ENCODE assay signal across 21 cellular contexts in the genomic region with DNA sequence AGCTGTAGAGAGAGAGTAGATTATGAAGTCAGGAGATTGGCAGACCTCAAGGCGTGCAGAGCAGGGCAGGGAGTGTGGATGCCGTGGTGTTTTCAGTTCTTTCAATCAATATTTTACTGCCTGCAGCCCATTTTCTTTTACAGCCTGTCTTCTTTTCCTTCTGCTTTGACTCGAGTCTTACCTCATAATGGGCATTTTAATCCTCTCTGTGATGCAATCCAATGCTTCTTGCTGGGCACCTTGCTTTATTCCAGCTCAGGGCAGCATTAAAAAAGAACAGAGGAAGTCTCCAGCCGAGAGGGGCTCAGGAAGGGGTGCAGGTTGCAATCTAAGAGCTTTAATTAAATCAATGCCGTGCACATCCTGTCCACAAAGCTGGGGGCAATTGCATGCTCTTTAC.
DNase-seq lines count a peak whose midpoint lies in the region; ATAC-seq, FAIRE-seq and TF ChIP-seq lines count a peak whose summit lies in the region.
"Had no signal": no experiment of that assay in that cellular context is flagged by ENCODE, and none has a peak within 500 bp of the region (broad histone marks: within the 10 kb centered on the region; RNA-seq: fewer than 3 reads in every experiment).

No MANE protein-coding gene starts in this region.

- H4K8ac ChIP-seq in H1 (ENCODE audit: extremely low read depth, insufficient read depth, low read length): no peak overlapping the region

- no TSS peak for BruUV-seq in A673 (replicated peaks; lab: Mats Ljungman, UMichigan)

- no peaks in the 10 kb centered on the region for H4K20me1 ChIP-seq in H1 (replicated peaks in 1 of 2; ENCODE audit: control insufficient read depth in 1 of 2, insufficient read depth in 2 of 2, low read length in 2 of 2)

- no peak overlapping the region for H2AK5ac ChIP-seq in H1 (ENCODE audit: low read depth, low read length)

- intact Hi-C loops in A673 (cut with micrococcal nuclease; ENCODE audit: unreplicated experiment) (no loop called here), stomach (cut with DNase I; ENCODE audit: low total_unique reads) (no loop called here)

- CTCF ChIA-PET in A673 (lab: Charles Lee): no interaction called here
- CTCF ChIA-PET in HEK293 (lab: Yijun Ruan, JAX): no interaction called here
- CTCF ChIA-PET in H1 (lab: Charles Lee; ENCODE audit: partially characterized antibody): interaction anchor here (0.8 to 1.1 kb wide), 2 partner anchors 13 to 38 kb away, joined by 3 to 4 read pairs; no protein-coding TSS in a partner anchor

- TF ChIP-seq CTCF in A673 (conservative IDR thresholded peaks at IDR 0.05; ENCODE audit: low read depth, low read length) (no peak), HEK293 (tag by site-specific recombination; IDR thresholded peaks at IDR 0.05) (no peak), H1 (IDR thresholded peaks at IDR 0.05; ENCODE audit: control extremely low read depth in 1 of 3, insufficient read depth in 1 of 3, low read depth in 1 of 3, low read length in 3 of 3) (no peak), stomach (IDR thresholded peaks at IDR 0.05) (no peak)

- no peak overlapping the region; the same call in 1 of the 2 replicates for H2BK5ac ChIP-seq in H1 (ENCODE audit: low read depth, low read length)

- no peak overlapping the region for H4K91ac ChIP-seq in H1 (replicated peaks; ENCODE audit: insufficient read length, low read length)

- FAIRE-seq in H1 (lab: Jason Lieb, UNC): no peak
- FAIRE-seq: GM12878, RCC 7860 had no signal

- no peak overlapping the region for H3K23ac ChIP-seq in H1 (ENCODE audit: insufficient read length)

- no peak for TF ChIP-seq RAD21 in H1 (IDR thresholded peaks at IDR 0.05 in 1 of 2, conservative IDR thresholded peaks at IDR 0.05 in 1 of 2; ENCODE audit: low read depth in 2 of 2, low read length in 2 of 2)

- H3K27ac ChIP-seq in A673 (ENCODE audit: low read depth, low read length, poor library complexity, severe bottlenecking) (no peak overlapping the region), HEK293 (ENCODE audit: extremely low read depth, low read depth, low read length) (no peak overlapping the region), H1 (ENCODE audit: low read depth, low read length) (no peak overlapping the region), stomach (no peak overlapping the region)

- H2BK12ac ChIP-seq in H1 (ENCODE audit: low read depth, low read length): no peak overlapping the region; the same call in 1 of the 2 replicates

- no peaks in the 10 kb centered on the region for H3K4me1 ChIP-seq in A673 (ENCODE audit: insufficient read depth, low read length, poor library complexity, severe bottlenecking)
- H3K4me1 ChIP-seq in HEK293 (ENCODE audit: control insufficient read depth, insufficient read depth, low read length): no peaks in the 10 kb centered on the region
- peaks cover 0 to 13% (median 2%) of the 10 kb centered on the region in 4 experiments; a peak in 3 of 7 replicates for H3K4me1 ChIP-seq in H1 (replicated peaks in 1 of 4; ENCODE audit: control insufficient read depth in 3 of 4, insufficient read depth in 4 of 4, low read length in 3 of 4)
- H3K4me1 ChIP-seq in stomach: no peaks in the 10 kb centered on the region

- H2BK15ac ChIP-seq in H1 (ENCODE audit: low read length): no peak overlapping the region

- H3K27me3 ChIP-seq in A673 (replicated peaks; ENCODE audit: insufficient read depth, low read depth, low read length, poor library complexity) (no peaks in the 10 kb centered on the region), H1 (replicated peaks in 1 of 4; ENCODE audit: control insufficient read depth in 3 of 4, extremely low read depth in 1 of 4, insufficient read depth in 3 of 4, low read length in 3 of 4) (no peaks in the 10 kb centered on the region), stomach (no peaks in the 10 kb centered on the region)

- H3K79me2 ChIP-seq in H1 (ENCODE audit: control insufficient read depth in 1 of 2, insufficient read depth in 2 of 2, low read length in 2 of 2): no peaks in the 10 kb centered on the region

- no peak overlapping the region for H2AFZ ChIP-seq in H1 (ENCODE audit: low read length)

- no peak overlapping the region; a peak in 1 of 4 replicates for H3K4me2 ChIP-seq in H1 (ENCODE audit: insufficient read depth in 1 of 2, low read depth in 2 of 2, low read length in 2 of 2)

- H3K36me3 ChIP-seq in A673 (ENCODE audit: insufficient read depth, low read length, poor library complexity, severe bottlenecking) (no peaks in the 10 kb centered on the region), HEK293 (ENCODE audit: control insufficient read depth in 2 of 2, insufficient read depth in 1 of 2, low read length in 2 of 2) (no peaks in the 10 kb centered on the region), H1 (ENCODE audit: control insufficient read depth in 2 of 4, insufficient read depth in 4 of 4, low read length in 3 of 4) (no peaks in the 10 kb centered on the region), stomach (no peaks in the 10 kb centered on the region)

- no peak overlapping the region for H3K56ac ChIP-seq in H1 (replicated peaks; ENCODE audit: insufficient read length, low read depth, low read length)

- no peak overlapping the region for H3K9ac ChIP-seq in H1 (replicated peaks in 1 of 4; ENCODE audit: extremely low read depth in 1 of 4, low read depth in 3 of 4, low read length in 3 of 4)

- H3K4me3 ChIP-seq in A673 (ENCODE audit: low read depth, low read length, poor library complexity, severe bottlenecking) (no peak overlapping the region), HEK293 (ENCODE audit: low read depth, low read length) (no peak overlapping the region), H1 (ENCODE audit: extremely low read depth in 1 of 4, insufficient read depth in 2 of 4, low read depth in 3 of 4, low read length in 4 of 4) (no peak overlapping the region), stomach (no peak overlapping the region)
- H3K4me3 ChIP-seq: GM12878 had no signal

- no peak overlapping the region for H3K4ac ChIP-seq in H1 (replicated peaks; ENCODE audit: insufficient read length, low read depth, low read length)

- peak overlapping the region; percentile 88; the same call in 1 of the 2 replicates for H2BK20ac ChIP-seq in H1 (ENCODE audit: low read length)

- ATAC-seq in HG02884 (IDR thresholded peaks at IDR 0.05; ENCODE audit: unreplicated experiment): no peak
- ATAC-seq: GM12878, Right ventricle myocardium inferior had no signal

- 0 out of 2 replicates have a peak overlapping the region, but pooled peaks have one; percentile 24 for H3K18ac ChIP-seq in H1 (ENCODE audit: extremely low read depth, low read length)

- no peak overlapping the region for H2BK120ac ChIP-seq in H1 (replicated peaks; ENCODE audit: low read depth, low read length)

- POLR2A ChIA-PET in A673 (lab: Charles Lee; ENCODE audit: low non-redundant PET) (no interaction called here), HEK293 (lab: Yijun Ruan, JAX) (no interaction called here), H1 (lab: Charles Lee; ENCODE audit: partially characterized antibody) (no interaction called here)

- 74% methylated on average over 5 of the region's 5 CpGs; no CpG with 5 or more reads in 1 of the 2 experiments for WGBS in H1 (ENCODE audit: extremely low coverage in 1 of 2, insufficient coverage in 1 of 2, insufficient read length in 1 of 2, insufficient replicate concordance in 2 of 2, low coverage in 1 of 2, low lambda C conversion rate in 2 of 2, missing lambda C conversion rate in 1 of 2), 2 experiments
- 78 to 90% (median 86%) methylated on average over 5 of the region's 5 CpGs for WGBS in stomach, 5 donors

- no peak for TF ChIP-seq EP300 in H1 (IDR thresholded peaks at IDR 0.05; ENCODE audit: borderline replicate concordance in 1 of 2, low read depth in 2 of 2, low read length in 2 of 2)
- no peak for TF ChIP-seq EP300 in stomach (IDR thresholded peaks at IDR 0.05)

- H3K23me2 ChIP-seq in H1 (ENCODE audit: low read depth, low read length): no peaks in the 10 kb centered on the region

- DNase-seq in A673 (ENCODE audit: low spot score): peak; percentile 75
- peak; percentile 42 for DNase-seq in NOMO-1 treated with dmso at 0.1 percent for 144 hours (lab: John Stamatoyannopoulos, UW; ENCODE audit: unreplicated experiment)
- no peak for DNase-seq in H1 (ENCODE audit: low read depth in 1 of 2, low spot score in 2 of 2)
- DNase-seq in NCI-H524 treated with DMSO at 0.1 percent for 48 hours (lab: John Stamatoyannopoulos, UW): no peak
- no peak for DNase-seq in stomach
- DNase-seq: ACHN; C1 segment of cervical spinal cord; CD8-positive, alpha-beta memory T cell; DMS53; EL; GOT3; NCI-H2029; NCI-H2171; NCI-H446 treated with DMSO at 0.1 percent for 48 hours; SW 1271; T-helper 2 cell had no signal

- TF ChIP-seq POLR2A in H1 (IDR thresholded peaks at IDR 0.05; ENCODE audit: control extremely low read depth in 1 of 2, low read depth in 2 of 2, low read length in 2 of 2) (no peak), stomach (IDR thresholded peaks at IDR 0.05) (no peak)

- H3K9me3 ChIP-seq in A673 (ENCODE audit: low read depth, low read length, poor library complexity, severe bottlenecking) (peaks cover 7% of the 10 kb centered on the region), HEK293 (ENCODE audit: control insufficient read depth, insufficient read depth, low read depth, low read length) (no peaks in the 10 kb centered on the region), H1 (ENCODE audit: insufficient read depth in 2 of 2, low read depth in 1 of 2, low read length in 1 of 2) (no peaks in the 10 kb centered on the region; a peak in 2 of 4 replicates), stomach (peaks cover 0 to 20% (median 6%) of the 10 kb centered on the region in 4 donors)

- no peak overlapping the region for H3K14ac ChIP-seq in H1 (ENCODE audit: insufficient read length)

- H3K79me1 ChIP-seq in H1 (ENCODE audit: low read depth, low read length): no peaks in the 10 kb centered on the region

- H4K5ac ChIP-seq in H1 (ENCODE audit: insufficient read length, low read depth, low read length): no peak overlapping the region

TF ChIP-seq in HEK293, 187 proteins besides CTCF, POLR2A, EP300 and RAD21 (continues in another document):
- no peak for TF ChIP-seq ZXDB (tag by site-specific recombination; IDR thresholded peaks at IDR 0.05)
- TF ChIP-seq ZNF221 (tag by site-specific recombination; IDR thresholded peaks at IDR 0.05; ENCODE audit: borderline replicate concordance): no peak
- peak; percentile 72 for TF ChIP-seq ZBTB8A (tag by site-specific recombination; IDR thresholded peaks at IDR 0.05)
- peak; percentile 33; the same call in 1 of the 2 replicates for TF ChIP-seq FEZF1 (tag by site-specific recombination; IDR thresholded peaks at IDR 0.05)
- 0 out of 2 replicates have a peak, but pooled peaks have one; percentile 21 for TF ChIP-seq IKZF3 (tag by site-specific recombination; IDR thresholded peaks at IDR 0.05)

TF ChIP-seq in H1, 55 proteins besides CTCF, POLR2A, EP300 and RAD21 (continues in another document):
- TF ChIP-seq TAF7 (optimal IDR thresholded peaks at IDR 0.05; ENCODE audit: borderline replicate concordance, low read depth, low read length): no peak
- TF ChIP-seq SP1 (IDR thresholded peaks at IDR 0.05; ENCODE audit: low read depth, low read length): no peak

Comparison
In these comparisons a context has a peak if more than half of its experiments do, and no peak if none do; other contexts are left out.
1. DNase-seq: peak in A673 (single experiment) and NOMO-1 treated with dmso at 0.1 percent for 144 hours (single experiment); none in H1 (0 of 2), NCI-H524 treated with DMSO at 0.1 percent for 48 hours (single experiment) and stomach (single experiment).